1 cellular context compared by ENCODE assay signal in genomic region chr16:19926449-19927390, GRCh38.
TF ChIP-seq lines count a peak whose summit lies in the region.

No MANE protein-coding gene starts in this region.

TF ChIP-seq in HepG2, 621 proteins besides CTCF, POLR2A, EP300 and RAD21 (continued from another document and continues in another):
- TF ChIP-seq, protein P1, sequence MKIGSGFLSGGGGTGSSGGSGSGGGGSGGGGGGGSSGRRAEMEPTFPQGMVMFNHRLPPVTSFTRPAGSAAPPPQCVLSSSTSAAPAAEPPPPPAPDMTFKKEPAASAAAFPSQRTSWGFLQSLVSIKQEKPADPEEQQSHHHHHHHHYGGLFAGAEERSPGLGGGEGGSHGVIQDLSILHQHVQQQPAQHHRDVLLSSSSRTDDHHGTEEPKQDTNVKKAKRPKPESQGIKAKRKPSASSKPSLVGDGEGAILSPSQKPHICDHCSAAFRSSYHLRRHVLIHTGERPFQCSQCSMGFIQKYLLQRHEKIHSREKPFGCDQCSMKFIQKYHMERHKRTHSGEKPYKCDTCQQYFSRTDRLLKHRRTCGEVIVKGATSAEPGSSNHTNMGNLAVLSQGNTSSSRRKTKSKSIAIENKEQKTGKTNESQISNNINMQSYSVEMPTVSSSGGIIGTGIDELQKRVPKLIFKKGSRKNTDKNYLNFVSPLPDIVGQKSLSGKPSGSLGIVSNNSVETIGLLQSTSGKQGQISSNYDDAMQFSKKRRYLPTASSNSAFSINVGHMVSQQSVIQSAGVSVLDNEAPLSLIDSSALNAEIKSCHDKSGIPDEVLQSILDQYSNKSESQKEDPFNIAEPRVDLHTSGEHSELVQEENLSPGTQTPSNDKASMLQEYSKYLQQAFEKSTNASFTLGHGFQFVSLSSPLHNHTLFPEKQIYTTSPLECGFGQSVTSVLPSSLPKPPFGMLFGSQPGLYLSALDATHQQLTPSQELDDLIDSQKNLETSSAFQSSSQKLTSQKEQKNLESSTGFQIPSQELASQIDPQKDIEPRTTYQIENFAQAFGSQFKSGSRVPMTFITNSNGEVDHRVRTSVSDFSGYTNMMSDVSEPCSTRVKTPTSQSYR (CRISPR knock-in tag; IDR thresholded peaks at IDR 0.05; ENCODE audit: borderline replicate concordance) = peak; percentile 29; the same call in 1 of the 2 replicates
- TF ChIP-seq PTBP1 (IDR thresholded peaks at IDR 0.05; ENCODE audit: low read depth, low read length, poor library complexity, severe bottlenecking) = no peak
- TF ChIP-seq TCF12 (IDR thresholded peaks at IDR 0.05) = no peak
- TF ChIP-seq TCF12 (CRISPR knock-in tag; IDR thresholded peaks at IDR 0.05) = no peak
- TF ChIP-seq EZH2 (conservative IDR thresholded peaks at IDR 0.05; ENCODE audit: low read depth, low read length) = no peak
- TF ChIP-seq NFYB (CRISPR knock-in tag; IDR thresholded peaks at IDR 0.05) = no peak
- peak; percentile 90; the same call in 1 of the 2 replicates for TF ChIP-seq AHDC1 (CRISPR knock-in tag; IDR thresholded peaks at IDR 0.05; ENCODE audit: borderline replicate concordance)
- TF ChIP-seq SAP130 (CRISPR knock-in tag; IDR thresholded peaks at IDR 0.05; ENCODE audit: low read depth) = peak; percentile 69
- TF ChIP-seq, protein P2, sequence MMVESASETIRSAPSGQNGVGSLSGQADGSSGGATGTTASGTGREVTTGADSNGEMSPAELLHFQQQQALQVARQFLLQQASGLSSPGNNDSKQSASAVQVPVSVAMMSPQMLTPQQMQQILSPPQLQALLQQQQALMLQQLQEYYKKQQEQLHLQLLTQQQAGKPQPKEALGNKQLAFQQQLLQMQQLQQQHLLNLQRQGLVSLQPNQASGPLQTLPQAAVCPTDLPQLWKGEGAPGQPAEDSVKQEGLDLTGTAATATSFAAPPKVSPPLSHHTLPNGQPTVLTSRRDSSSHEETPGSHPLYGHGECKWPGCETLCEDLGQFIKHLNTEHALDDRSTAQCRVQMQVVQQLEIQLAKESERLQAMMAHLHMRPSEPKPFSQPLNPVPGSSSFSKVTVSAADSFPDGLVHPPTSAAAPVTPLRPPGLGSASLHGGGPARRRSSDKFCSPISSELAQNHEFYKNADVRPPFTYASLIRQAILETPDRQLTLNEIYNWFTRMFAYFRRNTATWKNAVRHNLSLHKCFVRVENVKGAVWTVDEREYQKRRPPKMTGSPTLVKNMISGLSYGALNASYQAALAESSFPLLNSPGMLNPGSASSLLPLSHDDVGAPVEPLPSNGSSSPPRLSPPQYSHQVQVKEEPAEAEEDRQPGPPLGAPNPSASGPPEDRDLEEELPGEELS (CRISPR knock-in tag; IDR thresholded peaks at IDR 0.05) = peak; percentile 86
- no peak for TF ChIP-seq ZNF772 (CRISPR knock-in tag; IDR thresholded peaks at IDR 0.05)
- no peak for TF ChIP-seq ZNF282 (IDR thresholded peaks at IDR 0.05; ENCODE audit: partially characterized antibody)
- no peak for TF ChIP-seq PITX1 (CRISPR knock-in tag; IDR thresholded peaks at IDR 0.05)
- TF ChIP-seq KLF9 (CRISPR knock-in tag; IDR thresholded peaks at IDR 0.05; ENCODE audit: low read depth) = no peak
- TF ChIP-seq FOXP1 (IDR thresholded peaks at IDR 0.05) = no peak
- peak; percentile 59; the same call in 1 of the 2 replicates for TF ChIP-seq FOXP1 (CRISPR knock-in tag; IDR thresholded peaks at IDR 0.05)
- no peak for TF ChIP-seq THAP7 (CRISPR knock-in tag; IDR thresholded peaks at IDR 0.05)
- no peak for TF ChIP-seq ZSCAN5A (CRISPR knock-in tag; IDR thresholded peaks at IDR 0.05; ENCODE audit: borderline replicate concordance)
- TF ChIP-seq ZNF576 (CRISPR knock-in tag; IDR thresholded peaks at IDR 0.05) = no peak
- TF ChIP-seq, protein P3, sequence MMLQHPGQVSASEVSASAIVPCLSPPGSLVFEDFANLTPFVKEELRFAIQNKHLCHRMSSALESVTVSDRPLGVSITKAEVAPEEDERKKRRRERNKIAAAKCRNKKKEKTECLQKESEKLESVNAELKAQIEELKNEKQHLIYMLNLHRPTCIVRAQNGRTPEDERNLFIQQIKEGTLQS (CRISPR knock-in tag; IDR thresholded peaks at IDR 0.05) = peak; percentile 87
- no peak for TF ChIP-seq REPIN1 (CRISPR knock-in tag; IDR thresholded peaks at IDR 0.05; ENCODE audit: borderline replicate concordance, low read depth)
- peak; percentile 71; the same call in 1 of the 2 replicates for TF ChIP-seq ZFP90 (CRISPR knock-in tag; IDR thresholded peaks at IDR 0.05; ENCODE audit: borderline replicate concordance)
- no peak for TF ChIP-seq CENPBD1 (CRISPR knock-in tag; IDR thresholded peaks at IDR 0.05; ENCODE audit: borderline replicate concordance, low read depth)
- TF ChIP-seq KAT2B (IDR thresholded peaks at IDR 0.05; ENCODE audit: borderline replicate concordance, low read depth, low read length) = no peak
- TF ChIP-seq ZNF777 (CRISPR knock-in tag; IDR thresholded peaks at IDR 0.05) = no peak
- TF ChIP-seq KDM3A (CRISPR knock-in tag; IDR thresholded peaks at IDR 0.05; ENCODE audit: low read depth) = 0 out of 2 replicates have a peak, but pooled peaks have one; percentile 8
- no peak for TF ChIP-seq MZF1 (CRISPR knock-in tag; IDR thresholded peaks at IDR 0.05; ENCODE audit: borderline replicate concordance)
- 0 out of 2 replicates have a peak, but pooled peaks have one; percentile 22 for TF ChIP-seq KDM1A (CRISPR knock-in tag; IDR thresholded peaks at IDR 0.05)
- no peak for TF ChIP-seq ZNF567 (CRISPR knock-in tag; IDR thresholded peaks at IDR 0.05; ENCODE audit: borderline replicate concordance)
- no peak for TF ChIP-seq KMT2B (CRISPR knock-in tag; IDR thresholded peaks at IDR 0.05)
- TF ChIP-seq, protein P4, sequence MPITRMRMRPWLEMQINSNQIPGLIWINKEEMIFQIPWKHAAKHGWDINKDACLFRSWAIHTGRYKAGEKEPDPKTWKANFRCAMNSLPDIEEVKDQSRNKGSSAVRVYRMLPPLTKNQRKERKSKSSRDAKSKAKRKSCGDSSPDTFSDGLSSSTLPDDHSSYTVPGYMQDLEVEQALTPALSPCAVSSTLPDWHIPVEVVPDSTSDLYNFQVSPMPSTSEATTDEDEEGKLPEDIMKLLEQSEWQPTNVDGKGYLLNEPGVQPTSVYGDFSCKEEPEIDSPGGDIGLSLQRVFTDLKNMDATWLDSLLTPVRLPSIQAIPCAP (CRISPR knock-in tag; IDR thresholded peaks at IDR 0.05; ENCODE audit: low read depth) = no peak
- TF ChIP-seq ZNF703 (CRISPR knock-in tag; IDR thresholded peaks at IDR 0.05; ENCODE audit: borderline replicate concordance) = no peak
- no peak for TF ChIP-seq PHF8 (CRISPR knock-in tag; IDR thresholded peaks at IDR 0.05)
- no peak for TF ChIP-seq ZNF34 (CRISPR knock-in tag; IDR thresholded peaks at IDR 0.05; ENCODE audit: borderline replicate concordance)
- TF ChIP-seq TAF15 (IDR thresholded peaks at IDR 0.05; ENCODE audit: low read depth, low read length, poor library complexity, severe bottlenecking) = no peak
- TF ChIP-seq ZNF737 (CRISPR knock-in tag; IDR thresholded peaks at IDR 0.05; ENCODE audit: borderline replicate concordance) = no peak
- TF ChIP-seq, protein P5, sequence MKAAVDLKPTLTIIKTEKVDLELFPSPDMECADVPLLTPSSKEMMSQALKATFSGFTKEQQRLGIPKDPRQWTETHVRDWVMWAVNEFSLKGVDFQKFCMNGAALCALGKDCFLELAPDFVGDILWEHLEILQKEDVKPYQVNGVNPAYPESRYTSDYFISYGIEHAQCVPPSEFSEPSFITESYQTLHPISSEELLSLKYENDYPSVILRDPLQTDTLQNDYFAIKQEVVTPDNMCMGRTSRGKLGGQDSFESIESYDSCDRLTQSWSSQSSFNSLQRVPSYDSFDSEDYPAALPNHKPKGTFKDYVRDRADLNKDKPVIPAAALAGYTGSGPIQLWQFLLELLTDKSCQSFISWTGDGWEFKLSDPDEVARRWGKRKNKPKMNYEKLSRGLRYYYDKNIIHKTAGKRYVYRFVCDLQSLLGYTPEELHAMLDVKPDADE (CRISPR knock-in tag; IDR thresholded peaks at IDR 0.05) = no peak
- peak; percentile 54; the same call in 1 of the 2 replicates for TF ChIP-seq KAT8 (CRISPR knock-in tag; IDR thresholded peaks at IDR 0.05)
